In genomic region chr5:112625586-112625985, GRCh38 we compare ENCODE assay signal across 22 cellular contexts.
"Had no signal": no experiment of that assay in that cellular context is flagged by ENCODE, and none has a peak within 500 bp of the region (broad histone marks: within the 10 kb centered on the region; RNA-seq: fewer than 3 reads in every experiment).

No MANE protein-coding gene starts in this region.

- H3K27me3 ChIP-seq: breast epithelium, esophagus muscularis mucosa, right lobe of liver, upper lobe of left lung, vagina had no signal

- H3K9me3 Mint-ChIP-seq: activated CD4-positive, alpha-beta memory T cell treated with anti-CD3 and anti-CD28 coated beads for 36 hours; central memory CD8-positive, alpha-beta T cell; dendritic cell treated with granulocyte-macrophage colony-stimulating factor and Interleukin-4, amounts not matched to agents 40 ng/mL and 50 ng/mL, for 4 days; stimulated activated naive CD8-positive, alpha-beta T cell treated with anti-CD3 and anti-CD28 coated beads, Interleukin-15, Interleukin-2, amounts not matched to agents 100 ng/mL and 50 ng/mL, for 24 hours had no signal

- H3K36me3 Mint-ChIP-seq: activated CD4-positive, alpha-beta memory T cell treated with anti-CD3 and anti-CD28 coated beads for 36 hours; naive thymus-derived CD4-positive, alpha-beta T cell had no signal

- DNase-seq: activated CD4-positive, alpha-beta memory T cell treated with anti-CD3 and anti-CD28 coated beads for 36 hours; activated CD4-positive, alpha-beta T cell treated with anti-CD3 and anti-CD28 coated beads for 48 hours; activated CD8-positive, alpha-beta memory T cell treated with anti-CD3 and anti-CD28 coated beads, Interleukin-2, amount 50 U/mL, for 4 hours; activated gamma-delta T cell treated with Interleukin-2 at 50 U/mL for 16 hours; activated naive CD4-positive, alpha-beta T cell treated with anti-CD3 and anti-CD28 coated beads, Interleukin-2, amount 50 U/mL, for 16 hours; activated T-cell treated with anti-CD3 and anti-CD28 coated beads, Interleukin-2, amount 50 U/mL, for 1 hour; amniotic stem cell; foreskin keratinocyte; mammary epithelial cell; naive thymus-derived CD4-positive, alpha-beta T cell; right lobe of liver; stimulated activated CD4-positive, alpha-beta T cell treated with anti-CD3 and anti-CD28 coated beads, Interleukin-4, amount 100 ng/mL, for 1 hour; T-helper 17 cell; T1000; upper lobe of left lung; WERI-Rb-1 had no signal

- H3K4me3 Mint-ChIP-seq: activated CD4-positive, alpha-beta memory T cell treated with anti-CD3 and anti-CD28 coated beads for 36 hours; central memory CD8-positive, alpha-beta T cell; dendritic cell treated with granulocyte-macrophage colony-stimulating factor and Interleukin-4, amounts not matched to agents 40 ng/mL and 50 ng/mL, for 4 days; naive thymus-derived CD4-positive, alpha-beta T cell; stimulated activated naive CD8-positive, alpha-beta T cell treated with anti-CD3 and anti-CD28 coated beads, Interleukin-15, Interleukin-2, amounts not matched to agents 100 ng/mL and 50 ng/mL, for 24 hours; T-helper 17 cell had no signal

- H3K4me3 ChIP-seq: breast epithelium, esophagus muscularis mucosa, right lobe of liver, upper lobe of left lung, vagina had no signal

- H3K27ac Mint-ChIP-seq: activated CD4-positive, alpha-beta memory T cell treated with anti-CD3 and anti-CD28 coated beads for 36 hours; dendritic cell treated with granulocyte-macrophage colony-stimulating factor and Interleukin-4, amounts not matched to agents 40 ng/mL and 50 ng/mL, for 4 days; naive thymus-derived CD4-positive, alpha-beta T cell; stimulated activated naive CD8-positive, alpha-beta T cell treated with anti-CD3 and anti-CD28 coated beads, Interleukin-15, Interleukin-2, amounts not matched to agents 100 ng/mL and 50 ng/mL, for 24 hours; T-helper 17 cell had no signal

- H3K4me1 ChIP-seq: breast epithelium, foreskin keratinocyte, right lobe of liver, upper lobe of left lung, vagina had no signal

- H3K9me3 ChIP-seq: breast epithelium, esophagus muscularis mucosa, right lobe of liver, upper lobe of left lung, vagina had no signal

- H3K36me3 ChIP-seq: breast epithelium, esophagus muscularis mucosa, right lobe of liver, upper lobe of left lung, vagina, WERI-Rb-1 had no signal

- H3K4me1 Mint-ChIP-seq: central memory CD8-positive, alpha-beta T cell; naive thymus-derived CD4-positive, alpha-beta T cell; T-helper 17 cell had no signal
